In genomic region chr1:48471103-48471502, GRCh38 we compare ENCODE assay signal across 8 cellular contexts. TPM values are rescaled to one million over a fixed set of nuclear protein-coding genes. Genes with fewer than 3 reads are reported as not detected.
DNase-seq lines count a peak whose midpoint lies in the region; ATAC-seq and TF ChIP-seq lines count a peak whose summit lies in the region.

No MANE protein-coding gene starts in this region.

- peaks cover 2 to 3% of the 10 kb centered on the region in 2 donors for H3K36me3 Mint-ChIP-seq in activated T-cell treated with anti-CD3 and anti-CD28 coated beads, Interleukin-2, amount 50 U/mL, for 72 hours (ENCODE audit: insufficient read depth in 2 of 2)

- peak overlapping the region; percentile 80 to 87 for H3K4me3 ChIP-seq in duodenal mucosa (ENCODE audit: low read depth in 1 of 2, low read length in 2 of 2)
- H3K4me3 ChIP-seq in mononuclear cell (ENCODE audit: low read length): peak overlapping the region; percentile 58
- H3K4me3 ChIP-seq in upper lobe of right lung: peak overlapping the region; percentile 70

- H3K9me3 Mint-ChIP-seq in activated T-cell treated with anti-CD3 and anti-CD28 coated beads, Interleukin-2, amount 50 U/mL, for 72 hours: no peaks in the 10 kb centered on the region

- no peaks in the 10 kb centered on the region for H3K36me3 ChIP-seq in duodenal mucosa (ENCODE audit: control insufficient read depth in 1 of 2, insufficient read depth in 2 of 2, low read length in 2 of 2)
- H3K36me3 ChIP-seq in upper lobe of right lung: no peaks in the 10 kb centered on the region

- peaks cover 13% of the 10 kb centered on the region for H3K27me3 Mint-ChIP-seq in activated T-cell treated with anti-CD3 and anti-CD28 coated beads, Interleukin-2, amount 50 U/mL, for 72 hours (ENCODE audit: low read depth)

- peak overlapping the region; percentile 8 for H3K27ac Mint-ChIP-seq in activated T-cell treated with anti-CD3 and anti-CD28 coated beads, Interleukin-2, amount 50 U/mL, for 72 hours

- H3K9ac ChIP-seq in duodenal mucosa (ENCODE audit: low read depth in 1 of 2, low read length in 2 of 2): peak overlapping the region; percentile 75 to 87

- peak overlapping the region; percentile 90 to 94 for H3K4me3 Mint-ChIP-seq in activated T-cell treated with anti-CD3 and anti-CD28 coated beads, Interleukin-2, amount 50 U/mL, for 72 hours

- peaks cover 29% of the 10 kb centered on the region for H3K4me1 Mint-ChIP-seq in activated T-cell treated with anti-CD3 and anti-CD28 coated beads, Interleukin-2, amount 50 U/mL, for 72 hours (ENCODE audit: low read depth)

- H3K27ac ChIP-seq in duodenal mucosa (ENCODE audit: low read depth, low read length): no peak overlapping the region
- peak overlapping the region; percentile 88 for H3K27ac ChIP-seq in upper lobe of right lung

- peaks cover 0 to 8% of the 10 kb centered on the region in 2 donors for H3K9me3 ChIP-seq in duodenal mucosa (ENCODE audit: control insufficient read depth in 1 of 2, low read length in 2 of 2)
- no peaks in the 10 kb centered on the region for H3K9me3 ChIP-seq in mononuclear cell (ENCODE audit: low read depth, low read length)
- H3K9me3 ChIP-seq in upper lobe of right lung: no peaks in the 10 kb centered on the region

- no peak for DNase-seq in activated T-cell treated with anti-CD3 and anti-CD28 coated beads, Interleukin-2, amount 50 U/mL, for 72 hours
- DNase-seq in activated T-cell treated with anti-CD3 and anti-CD28 coated beads, Interleukin-2, amount 50 U/mL, for 1 hour: no peak
- DNase-seq in upper lobe of right lung (no peak), OCI-M1 (lab: John Stamatoyannopoulos, UW) (no peak)

- intact Hi-C loops in upper lobe of right lung (cut with DNase I): no loop called here

- H3K4me1 ChIP-seq in duodenal mucosa (ENCODE audit: control insufficient read depth in 1 of 2, insufficient read depth in 2 of 2, low read length in 2 of 2) (peaks cover 21 to 27% of the 10 kb centered on the region in 2 donors), mononuclear cell (ENCODE audit: insufficient read depth, low read length) (peaks cover 27% of the 10 kb centered on the region), upper lobe of right lung (peaks cover 29% of the 10 kb centered on the region)

- no peaks in the 10 kb centered on the region for H3K27me3 ChIP-seq in duodenal mucosa (ENCODE audit: control insufficient read depth in 1 of 2, insufficient read depth in 2 of 2, low read length in 2 of 2)
- H3K27me3 ChIP-seq in mononuclear cell (ENCODE audit: insufficient read depth, low read length): no peaks in the 10 kb centered on the region
- no peaks in the 10 kb centered on the region for H3K27me3 ChIP-seq in upper lobe of right lung

- no peak for ATAC-seq in activated T-cell treated with anti-CD3 and anti-CD28 coated beads, Interleukin-2, amount 50 U/mL, for 72 hours (replicated peaks in 1 of 2)
- ATAC-seq in upper lobe of right lung (no peak), HG03025 (IDR thresholded peaks at IDR 0.05; ENCODE audit: low FRiP score, unreplicated experiment) (no peak), GM21526 (IDR thresholded peaks at IDR 0.05; ENCODE audit: low FRiP score, unreplicated experiment) (no peak)

- TF ChIP-seq CTCF in upper lobe of right lung (IDR thresholded peaks at IDR 0.05): no peak

RNA-seq across cellular contexts. Expression of gene SPATA6, which starts 0.9 kb away (rescaled TPM):
- total RNA-seq in activated T-cell treated with anti-CD3 and anti-CD28 coated beads, Interleukin-2, amount 50 U/mL, for 72 hours: 1 to 10 TPM; 3.4 to 5.7 TPM
- total RNA-seq in mononuclear cell (4.7 TPM), upper lobe of right lung (19.5 TPM)
